19 cellular contexts compared by ENCODE assay signal in the genomic region with DNA sequence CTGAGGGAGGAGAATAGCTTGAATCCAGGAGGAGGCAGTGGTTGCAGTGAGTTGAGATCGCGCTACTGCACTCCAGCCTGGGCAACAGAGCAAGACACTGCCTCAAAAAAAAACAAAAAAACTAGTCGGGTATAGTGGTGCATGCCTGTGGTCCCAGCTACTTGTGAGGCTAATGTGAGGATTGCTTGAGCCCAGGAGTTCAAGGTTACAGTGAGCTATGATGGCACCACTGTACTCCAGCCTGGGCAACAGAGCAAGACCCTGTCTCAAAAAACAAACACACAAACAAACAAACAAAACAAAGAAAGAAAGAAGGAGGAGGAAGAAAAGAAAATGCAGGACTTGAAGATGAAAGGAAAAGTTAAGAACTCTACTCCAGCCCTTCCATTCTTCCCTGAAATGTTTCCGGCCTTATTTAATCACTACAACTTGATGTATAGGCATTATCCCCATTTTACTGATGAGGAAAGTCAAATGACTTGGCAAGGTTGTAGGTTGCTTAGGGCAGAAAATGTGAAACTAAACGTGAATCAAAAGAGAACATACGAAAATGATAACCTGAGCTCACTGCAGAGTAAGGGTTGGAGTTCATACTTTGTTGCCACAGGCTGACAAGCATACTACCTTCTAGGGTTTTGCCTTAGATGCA. TPM values are rescaled to one million over a fixed set of nuclear protein-coding genes. Genes with fewer than 3 reads are reported as not detected.
DNase-seq lines count a peak whose midpoint lies in the region; ATAC-seq and TF ChIP-seq lines count a peak whose summit lies in the region.
"Had no signal": no experiment of that assay in that cellular context is flagged by ENCODE, and none has a peak within 500 bp of the region (broad histone marks: within the 10 kb centered on the region; RNA-seq: fewer than 3 reads in every experiment).

No MANE protein-coding gene starts in this region.

- DNase-seq in activated T-cell treated with anti-CD3 and anti-CD28 coated beads, Interleukin-2, amount 50 U/mL, for 24 hours: no peak
- DNase-seq in activated T-cell treated with anti-CD3 and anti-CD28 coated beads, Interleukin-2, amount 50 U/mL, for 4 hours: no peak
- DNase-seq in CD4-positive, alpha-beta memory T cell: no peak
- DNase-seq in T-helper 17 cell (no peak), erythroblast (lab: John Stamatoyannopoulos, UW) (no peak), cerebellar cortex (ENCODE audit: low spot score) (no peak)
- no peak for DNase-seq in naive thymus-derived CD4-positive, alpha-beta T cell
- DNase-seq: DMS 273 treated with DMSO at 0.1 percent for 48 hours, DND-41, GOT3, NCI-H1417, NCI-H187, NCI-H2227 treated with DMSO at 0.1 percent for 48 hours, NCI-H510A treated with DMSO at 0.1 percent for 48 hours, NCI-H774, SHP77 had no signal

- no peak overlapping the region for H3K4me3 Mint-ChIP-seq in activated T-cell treated with anti-CD3 and anti-CD28 coated beads, Interleukin-2, amount 50 U/mL, for 24 hours
- no peak overlapping the region for H3K4me3 Mint-ChIP-seq in activated T-cell treated with anti-CD3 and anti-CD28 coated beads, Interleukin-2, amount 50 U/mL, for 4 hours
- H3K4me3 Mint-ChIP-seq in CD4-positive, alpha-beta memory T cell: no peak overlapping the region
- no peak overlapping the region for H3K4me3 Mint-ChIP-seq in T-helper 17 cell
- peak overlapping the region in 8 of 10 donors; percentile 1 to 67 (median 24) for H3K4me3 Mint-ChIP-seq in naive thymus-derived CD4-positive, alpha-beta T cell

- no peaks in the 10 kb centered on the region for H3K9me3 Mint-ChIP-seq in activated T-cell treated with anti-CD3 and anti-CD28 coated beads, Interleukin-2, amount 50 U/mL, for 24 hours
- H3K9me3 Mint-ChIP-seq in activated T-cell treated with anti-CD3 and anti-CD28 coated beads, Interleukin-2, amount 50 U/mL, for 4 hours: no peaks in the 10 kb centered on the region
- H3K9me3 Mint-ChIP-seq in CD4-positive, alpha-beta memory T cell: no peaks in the 10 kb centered on the region
- no peaks in the 10 kb centered on the region for H3K9me3 Mint-ChIP-seq in naive thymus-derived CD4-positive, alpha-beta T cell

- no peaks in the 10 kb centered on the region for H3K27me3 ChIP-seq in CD4-positive, alpha-beta memory T cell (ENCODE audit: insufficient read depth, low read length)
- no peaks in the 10 kb centered on the region for H3K27me3 ChIP-seq in naive thymus-derived CD4-positive, alpha-beta T cell (ENCODE audit: control insufficient read depth in 2 of 2, insufficient read depth in 2 of 2, low read length in 2 of 2)
- H3K27me3 ChIP-seq: BLaER1 treated with 17β-estradiol and CSF1 and Interleukin-3, amounts not matched to agents 10 nM and 100 nM had no signal

- peaks cover 90% of the 10 kb centered on the region for H3K36me3 Mint-ChIP-seq in activated T-cell treated with anti-CD3 and anti-CD28 coated beads, Interleukin-2, amount 50 U/mL, for 24 hours (ENCODE audit: low read depth)
- H3K36me3 Mint-ChIP-seq in activated T-cell treated with anti-CD3 and anti-CD28 coated beads, Interleukin-2, amount 50 U/mL, for 4 hours (ENCODE audit: insufficient read depth): peaks cover 53% of the 10 kb centered on the region
- peaks cover 63 to 78% of the 10 kb centered on the region in 2 donors for H3K36me3 Mint-ChIP-seq in CD4-positive, alpha-beta memory T cell
- peaks cover 22% of the 10 kb centered on the region for H3K36me3 Mint-ChIP-seq in T-helper 17 cell (ENCODE audit: low read depth)
- peaks cover 20 to 65% (median 52%) of the 10 kb centered on the region in 5 donors for H3K36me3 Mint-ChIP-seq in naive thymus-derived CD4-positive, alpha-beta T cell

- TF ChIP-seq POLR2A in erythroblast (IDR thresholded peaks at IDR 0.05; ENCODE audit: low read length): no peak

- no peak overlapping the region for H3K27ac ChIP-seq in CD4-positive, alpha-beta memory T cell (ENCODE audit: low read depth, low read length)
- no peak overlapping the region for H3K27ac ChIP-seq in naive thymus-derived CD4-positive, alpha-beta T cell (ENCODE audit: low read depth, low read length)
- H3K27ac ChIP-seq: BLaER1 treated with 17β-estradiol and CSF1 and Interleukin-3, amounts not matched to agents 10 nM and 100 nM; KMS-11 had no signal

- H3K4me1 ChIP-seq in CD4-positive, alpha-beta memory T cell (ENCODE audit: insufficient read depth, low read length): no peaks in the 10 kb centered on the region
- peaks cover 0 to 9% of the 10 kb centered on the region in 2 donors for H3K4me1 ChIP-seq in naive thymus-derived CD4-positive, alpha-beta T cell (ENCODE audit: control insufficient read depth in 2 of 2, insufficient read depth in 2 of 2, low read length in 2 of 2)

- H3K4me3 ChIP-seq in CD4-positive, alpha-beta memory T cell (ENCODE audit: low read length in 2 of 2): no peak overlapping the region
- H3K4me3 ChIP-seq in naive thymus-derived CD4-positive, alpha-beta T cell (ENCODE audit: low read length): no peak overlapping the region
- H3K4me3 ChIP-seq: BLaER1 treated with 17β-estradiol and CSF1 and Interleukin-3, amounts not matched to agents 10 nM and 100 nM had no signal

- H3K9me3 ChIP-seq in CD4-positive, alpha-beta memory T cell (ENCODE audit: control insufficient read depth in 1 of 2, low read length in 2 of 2): no peaks in the 10 kb centered on the region
- H3K9me3 ChIP-seq in T-helper 17 cell (ENCODE audit: control insufficient read depth, low read length, poor library complexity, severe bottlenecking): no peaks in the 10 kb centered on the region
- H3K9me3 ChIP-seq in naive thymus-derived CD4-positive, alpha-beta T cell (ENCODE audit: control insufficient read depth in 2 of 3, low read length in 3 of 3): no peaks in the 10 kb centered on the region
- H3K9me3 ChIP-seq: BLaER1 treated with 17β-estradiol and CSF1 and Interleukin-3, amounts not matched to agents 10 nM and 100 nM had no signal

- H3K4me1 Mint-ChIP-seq in activated T-cell treated with anti-CD3 and anti-CD28 coated beads, Interleukin-2, amount 50 U/mL, for 24 hours (ENCODE audit: low read depth): peaks cover 20% of the 10 kb centered on the region
- peaks cover 22% of the 10 kb centered on the region for H3K4me1 Mint-ChIP-seq in activated T-cell treated with anti-CD3 and anti-CD28 coated beads, Interleukin-2, amount 50 U/mL, for 4 hours (ENCODE audit: low read depth)
- peaks cover 9 to 16% (median 13%) of the 10 kb centered on the region in 4 donors for H3K4me1 Mint-ChIP-seq in CD4-positive, alpha-beta memory T cell
- peaks cover 21% of the 10 kb centered on the region for H3K4me1 Mint-ChIP-seq in T-helper 17 cell
- peaks cover 18 to 61% (median 45%) of the 10 kb centered on the region in 7 donors for H3K4me1 Mint-ChIP-seq in naive thymus-derived CD4-positive, alpha-beta T cell

- POLR2A ChIA-PET in CD4-positive, alpha-beta memory T cell (lab: Charles Lee; ENCODE audit: partially characterized antibody): no interaction called here
- POLR2A ChIA-PET in naive thymus-derived CD4-positive, alpha-beta T cell (lab: Charles Lee): interaction anchor here (0.6 to 0.8 kb wide), 3 partner anchors 30 to 532 kb away, joined by 3 to 4 read pairs (median 3); partner anchors contain the start of genes PSME3IP1 and RSPRY1

- no peak for ATAC-seq in activated T-cell treated with anti-CD3 and anti-CD28 coated beads, Interleukin-2, amount 50 U/mL, for 4 hours
- ATAC-seq in T-helper 17 cell: no peak
- ATAC-seq in naive thymus-derived CD4-positive, alpha-beta T cell: peak; percentile 8
- ATAC-seq: HCT116 had no signal

- peaks cover 36% of the 10 kb centered on the region for H3K36me3 ChIP-seq in CD4-positive, alpha-beta memory T cell (ENCODE audit: insufficient read depth, low read length)
- H3K36me3 ChIP-seq in naive thymus-derived CD4-positive, alpha-beta T cell (ENCODE audit: control insufficient read depth in 2 of 3, insufficient read depth in 3 of 3, low read length in 3 of 3): peaks cover 0 to 30% (median 8%) of the 10 kb centered on the region in 3 experiments

- CTCF ChIA-PET in CD4-positive, alpha-beta memory T cell (lab: Charles Lee; ENCODE audit: partially characterized antibody): interaction anchor here (0.7 to 2.2 kb wide), 2 partner anchors 71 to 239 kb away, joined by 3 to 5 read pairs; no protein-coding TSS in a partner anchor
- CTCF ChIA-PET in naive thymus-derived CD4-positive, alpha-beta T cell (lab: Charles Lee): no interaction called here

- no peaks in the 10 kb centered on the region for H3K27me3 Mint-ChIP-seq in activated T-cell treated with anti-CD3 and anti-CD28 coated beads, Interleukin-2, amount 50 U/mL, for 24 hours
- no peaks in the 10 kb centered on the region for H3K27me3 Mint-ChIP-seq in activated T-cell treated with anti-CD3 and anti-CD28 coated beads, Interleukin-2, amount 50 U/mL, for 4 hours (ENCODE audit: low read depth)
- no peaks in the 10 kb centered on the region for H3K27me3 Mint-ChIP-seq in CD4-positive, alpha-beta memory T cell
- no peaks in the 10 kb centered on the region for H3K27me3 Mint-ChIP-seq in T-helper 17 cell
- no peaks in the 10 kb centered on the region for H3K27me3 Mint-ChIP-seq in naive thymus-derived CD4-positive, alpha-beta T cell

- intact Hi-C loops in CD4-positive, alpha-beta memory T cell (cut with micrococcal nuclease): no loop called here
- intact Hi-C loops in naive thymus-derived CD4-positive, alpha-beta T cell (cut with micrococcal nuclease): loop anchor here in 1 of 2 donors (2.0 kb wide), 2 partner anchors 13 to 23 kb away; no protein-coding TSS in a partner anchor

- peak overlapping the region; percentile 60 for H3K27ac Mint-ChIP-seq in activated T-cell treated with anti-CD3 and anti-CD28 coated beads, Interleukin-2, amount 50 U/mL, for 24 hours
- peak overlapping the region in 4 of 7 donors; percentile 59 to 71 (median 62) for H3K27ac Mint-ChIP-seq in CD4-positive, alpha-beta memory T cell
- H3K27ac Mint-ChIP-seq in T-helper 17 cell: peak overlapping the region; percentile 86
- peak overlapping the region; percentile 10 to 86 (median 69) for H3K27ac Mint-ChIP-seq in naive thymus-derived CD4-positive, alpha-beta T cell

RNA-seq across cellular contexts. Expression of gene PSME3IP1, which starts 30.0 kb away (rescaled TPM):
- total RNA-seq in activated T-cell treated with anti-CD3 and anti-CD28 coated beads, Interleukin-2, amount 50 U/mL, for 4 hours: 10 to 100 TPM; 76.7 to 81.0 (median 80.1) TPM
- 100 to 1,000 TPM; 147 to 157 TPM for total RNA-seq in CD4-positive, alpha-beta memory T cell
- polyA plus RNA-seq in CD4-positive, alpha-beta memory T cell: 10 to 100 TPM; 59.9 to 64.5 TPM
- 100 to 1,000 TPM; 109 to 118 TPM for total RNA-seq in T-helper 17 cell
- 100 to 1,000 TPM; 109 to 159 (median 140) TPM for total RNA-seq in naive thymus-derived CD4-positive, alpha-beta T cell
- polyA plus RNA-seq in naive thymus-derived CD4-positive, alpha-beta T cell: 10 to 100 TPM; 76.3 to 84.7 TPM

RNA-seq across cellular contexts. Expression of gene RSPRY1, which starts 30.3 kb away (rescaled TPM):
- total RNA-seq in activated T-cell treated with anti-CD3 and anti-CD28 coated beads, Interleukin-2, amount 50 U/mL, for 4 hours: 10 to 100 TPM; 30.4 to 33.3 (median 32.4) TPM
- 10 to 100 TPM; 32.8 to 38.0 TPM for total RNA-seq in CD4-positive, alpha-beta memory T cell
- polyA plus RNA-seq in CD4-positive, alpha-beta memory T cell: 10 to 100 TPM; 28.5 to 34.0 TPM
- 10 to 100 TPM; 19.1 to 23.8 TPM for total RNA-seq in T-helper 17 cell
- total RNA-seq in naive thymus-derived CD4-positive, alpha-beta T cell: 10 to 100 TPM; 24.1 to 40.5 (median 33.6) TPM
- polyA plus RNA-seq in naive thymus-derived CD4-positive, alpha-beta T cell: 10 to 100 TPM; 22.2 to 34.2 TPM

Comparison
In these comparisons a context has a peak if more than half of its experiments do, and no peak if none do; other contexts are left out.
1. H3K4me3 Mint-ChIP-seq: peak in naive thymus-derived CD4-positive, alpha-beta T cell (8 of 10); none in activated T-cell treated with anti-CD3 and anti-CD28 coated beads, Interleukin-2, amount 50 U/mL, for 24 hours (single experiment), activated T-cell treated with anti-CD3 and anti-CD28 coated beads, Interleukin-2, amount 50 U/mL, for 4 hours (single experiment), CD4-positive, alpha-beta memory T cell (0 of 8) and T-helper 17 cell (single experiment).
2. Peak in every context shown above with its lines, with median percentiles within 50 percentile points of each other: H3K27ac Mint-ChIP-seq.